8 cellular contexts compared by ENCODE assay signal in the genomic region with DNA sequence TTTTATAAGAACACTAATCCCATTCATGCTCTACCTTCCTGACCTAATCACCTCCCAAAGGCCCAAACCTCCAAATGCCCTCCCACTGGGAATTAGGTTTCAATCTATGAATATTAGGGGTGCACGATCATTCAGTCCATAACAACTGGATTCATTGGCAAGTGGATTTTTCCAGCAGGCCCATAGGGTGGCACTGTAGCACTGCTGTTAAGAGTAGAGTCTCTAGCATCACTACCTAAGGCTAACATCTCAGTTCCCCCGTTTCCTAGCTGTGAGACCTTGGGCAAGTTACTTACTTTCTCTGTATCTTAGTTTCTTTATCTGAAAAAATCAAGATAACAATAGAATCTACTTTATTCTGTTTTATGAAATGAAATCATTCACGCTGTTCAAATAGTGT.
DNase-seq lines count a peak whose midpoint lies in the region; ATAC-seq, FAIRE-seq and TF ChIP-seq lines count a peak whose summit lies in the region.

No MANE protein-coding gene starts in this region.

- H3K9me3 Mint-ChIP-seq in natural killer cell: peaks cover 0 to 2% of the 10 kb centered on the region in 2 donors

- FAIRE-seq in K562 (lab: Jason Lieb, UNC): peak; percentile 37

- no peaks in the 10 kb centered on the region for H3K27me3 ChIP-seq in K562 (ENCODE audit: control insufficient read depth in 2 of 2, insufficient read depth in 2 of 2, low read length in 2 of 2)
- no peaks in the 10 kb centered on the region for H3K27me3 ChIP-seq in lower lobe of right lung (ENCODE audit: low read depth)
- H3K27me3 ChIP-seq in effector memory CD4-positive, alpha-beta T cell (replicated peaks; ENCODE audit: control insufficient read depth, insufficient read depth, low read length, poor library complexity, severe bottlenecking): no peaks in the 10 kb centered on the region

- BruUV-seq in K562 (replicated peaks; lab: Mats Ljungman, UMichigan): no TSS peak

- peak; percentile 50 to 61 for TF ChIP-seq RAD21 in K562 (CRISPR knock-in tag; conservative IDR thresholded peaks at IDR 0.05 in 1 of 2, IDR thresholded peaks at IDR 0.05 in 1 of 2)

- no peak overlapping the region for H3K27ac Mint-ChIP-seq in natural killer cell

- no peak overlapping the region for H3K27ac ChIP-seq in K562 (ENCODE audit: extremely low read depth, low read depth, low read length)
- H3K27ac ChIP-seq in lower lobe of right lung: no peak overlapping the region
- no peak overlapping the region for H3K27ac ChIP-seq in effector memory CD4-positive, alpha-beta T cell (ENCODE audit: insufficient read depth, low read length, poor library complexity, severe bottlenecking)

- H3K4me1 Mint-ChIP-seq in natural killer cell: no peaks in the 10 kb centered on the region

- no peak for TF ChIP-seq EP300 in K562 (IDR thresholded peaks at IDR 0.05; ENCODE audit: low read length)

- ATAC-seq in K562: peak; percentile 67; the same call in 2 of the 3 replicates
- peak in 1 of 2 donors; percentile 61 for ATAC-seq in lower lobe of right lung
- no peak for ATAC-seq in natural killer cell
- ATAC-seq in HG03175 (IDR thresholded peaks at IDR 0.05; ENCODE audit: unreplicated experiment): no peak

- CTCF ChIA-PET in K562 (lab: Yijun Ruan, JAX; ENCODE audit: low intra/inter-chr PET ratio): no interaction called here

- intact Hi-C loops in K562 (cut with micrococcal nuclease) (loop anchor here (10.0 kb wide), 1 partner anchor 148 kb away; no protein-coding TSS in a partner anchor), lower lobe of right lung (cut with DNase I) (no loop called here), natural killer cell (cut with micrococcal nuclease) (no loop called here)

- H3K79me2 ChIP-seq in K562 (ENCODE audit: control insufficient read depth, insufficient read depth, low read length): no peaks in the 10 kb centered on the region

- no peaks in the 10 kb centered on the region for H3K27me3 Mint-ChIP-seq in natural killer cell (ENCODE audit: low read depth in 2 of 2)

- DNase-seq in DMS 273 (lab: John Stamatoyannopoulos, UW; ENCODE audit: unreplicated experiment) (peak; percentile 21), DMS 273 treated with DMSO at 0.1 percent for 48 hours (lab: John Stamatoyannopoulos, UW) (no peak), NCI-H1930 (lab: John Stamatoyannopoulos, UW) (peak; percentile 71 to 78), K562 (ENCODE audit: extremely low read depth in 1 of 4, low spot score in 3 of 4) (peak in 2 of 4 experiments; percentile 7 to 18), lower lobe of right lung (no peak), natural killer cell (no peak)
- no peak for DNase-seq in effector memory CD4-positive, alpha-beta T cell

- in situ Hi-C loops in K562 (cut with MboI): no loop called here

- H3K9me1 ChIP-seq in K562 (ENCODE audit: control insufficient read depth, insufficient read depth, low read length): no peaks in the 10 kb centered on the region

- WGBS in K562 (ENCODE audit: insufficient coverage, low coverage, missing lambda C conversion rate): 0% methylated on average over 3 of the region's 3 CpGs

- no peaks in the 10 kb centered on the region for H3K9me3 ChIP-seq in K562 (replicated peaks; ENCODE audit: control insufficient read depth, insufficient read depth, low read depth, low read length)
- no peaks in the 10 kb centered on the region for H3K9me3 ChIP-seq in lower lobe of right lung
- no peaks in the 10 kb centered on the region for H3K9me3 ChIP-seq in effector memory CD4-positive, alpha-beta T cell (ENCODE audit: control insufficient read depth, low read length)

- no peak overlapping the region for H3K9ac ChIP-seq in K562 (ENCODE audit: insufficient read depth in 1 of 2, low read depth in 2 of 2, low read length in 2 of 2)

- H3K36me3 ChIP-seq in K562 (ENCODE audit: control insufficient read depth, insufficient read depth, low read length) (no peaks in the 10 kb centered on the region), lower lobe of right lung (no peaks in the 10 kb centered on the region)
- no peaks in the 10 kb centered on the region for H3K36me3 ChIP-seq in effector memory CD4-positive, alpha-beta T cell (ENCODE audit: control insufficient read depth, insufficient read depth, low read length)

- H2AFZ ChIP-seq in K562 (ENCODE audit: low read depth, low read length): no peak overlapping the region

- no peak overlapping the region for H3K4me3 Mint-ChIP-seq in natural killer cell

- no peaks in the 10 kb centered on the region for H4K20me1 ChIP-seq in K562 (replicated peaks; ENCODE audit: control insufficient read depth, insufficient read depth, low read length)

- H3K4me1 ChIP-seq in K562 (replicated peaks in 1 of 2; ENCODE audit: control insufficient read depth in 2 of 2, insufficient read depth in 2 of 2, low read length in 2 of 2) (no peaks in the 10 kb centered on the region), lower lobe of right lung (no peaks in the 10 kb centered on the region)
- H3K4me1 ChIP-seq in effector memory CD4-positive, alpha-beta T cell (ENCODE audit: control insufficient read depth, insufficient read depth, low read length, poor library complexity, severe bottlenecking): no peaks in the 10 kb centered on the region

- POLR2A ChIA-PET in K562 (lab: Yijun Ruan, JAX): interaction anchor here (0.9 kb wide), 1 partner anchor 128 kb away, joined by 5 read pairs; no protein-coding TSS in a partner anchor

- no peaks in the 10 kb centered on the region for H3K36me3 Mint-ChIP-seq in natural killer cell

- H3K4me3 ChIP-seq in K562 (no peak overlapping the region), lower lobe of right lung (no peak overlapping the region)
- H3K4me3 ChIP-seq in effector memory CD4-positive, alpha-beta T cell (ENCODE audit: insufficient read depth, low read depth, low read length, poor library complexity, severe bottlenecking): no peak overlapping the region

- TF ChIP-seq POLR2A in K562 (conservative IDR thresholded peaks at IDR 0.05): no peak

- H3K4me2 ChIP-seq in K562 (ENCODE audit: insufficient read depth, low read length): no peak overlapping the region

- TF ChIP-seq CTCF in K562 (IDR thresholded peaks at IDR 0.05 in 2 of 3, conservative IDR thresholded peaks at IDR 0.05 in 1 of 3; ENCODE audit: insufficient read depth in 2 of 3, low read depth in 1 of 3, low read length in 3 of 3): peak; percentile 20 to 56 (median 46); a peak in 5 of 6 replicates
- TF ChIP-seq CTCF in lower lobe of right lung (IDR thresholded peaks at IDR 0.05): peak; percentile 28
- TF ChIP-seq CTCF in natural killer cell (IDR thresholded peaks at IDR 0.05): no peak

TF ChIP-seq in K562, 482 proteins besides CTCF, POLR2A, EP300 and RAD21 (continues in another document):
- TF ChIP-seq ZKSCAN8 (CRISPR knock-in tag; IDR thresholded peaks at IDR 0.05) (no peak), ZNF232 (CRISPR knock-in tag; IDR thresholded peaks at IDR 0.05) (no peak), MED1 (CRISPR knock-in tag; IDR thresholded peaks at IDR 0.05; ENCODE audit: borderline replicate concordance) (no peak)
- TF ChIP-seq, protein P1, sequence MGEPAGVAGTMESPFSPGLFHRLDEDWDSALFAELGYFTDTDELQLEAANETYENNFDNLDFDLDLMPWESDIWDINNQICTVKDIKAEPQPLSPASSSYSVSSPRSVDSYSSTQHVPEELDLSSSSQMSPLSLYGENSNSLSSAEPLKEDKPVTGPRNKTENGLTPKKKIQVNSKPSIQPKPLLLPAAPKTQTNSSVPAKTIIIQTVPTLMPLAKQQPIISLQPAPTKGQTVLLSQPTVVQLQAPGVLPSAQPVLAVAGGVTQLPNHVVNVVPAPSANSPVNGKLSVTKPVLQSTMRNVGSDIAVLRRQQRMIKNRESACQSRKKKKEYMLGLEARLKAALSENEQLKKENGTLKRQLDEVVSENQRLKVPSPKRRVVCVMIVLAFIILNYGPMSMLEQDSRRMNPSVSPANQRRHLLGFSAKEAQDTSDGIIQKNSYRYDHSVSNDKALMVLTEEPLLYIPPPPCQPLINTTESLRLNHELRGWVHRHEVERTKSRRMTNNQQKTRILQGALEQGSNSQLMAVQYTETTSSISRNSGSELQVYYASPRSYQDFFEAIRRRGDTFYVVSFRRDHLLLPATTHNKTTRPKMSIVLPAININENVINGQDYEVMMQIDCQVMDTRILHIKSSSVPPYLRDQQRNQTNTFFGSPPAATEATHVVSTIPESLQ (CRISPR knock-in tag; IDR thresholded peaks at IDR 0.05): no peak
- TF ChIP-seq, protein P2, sequence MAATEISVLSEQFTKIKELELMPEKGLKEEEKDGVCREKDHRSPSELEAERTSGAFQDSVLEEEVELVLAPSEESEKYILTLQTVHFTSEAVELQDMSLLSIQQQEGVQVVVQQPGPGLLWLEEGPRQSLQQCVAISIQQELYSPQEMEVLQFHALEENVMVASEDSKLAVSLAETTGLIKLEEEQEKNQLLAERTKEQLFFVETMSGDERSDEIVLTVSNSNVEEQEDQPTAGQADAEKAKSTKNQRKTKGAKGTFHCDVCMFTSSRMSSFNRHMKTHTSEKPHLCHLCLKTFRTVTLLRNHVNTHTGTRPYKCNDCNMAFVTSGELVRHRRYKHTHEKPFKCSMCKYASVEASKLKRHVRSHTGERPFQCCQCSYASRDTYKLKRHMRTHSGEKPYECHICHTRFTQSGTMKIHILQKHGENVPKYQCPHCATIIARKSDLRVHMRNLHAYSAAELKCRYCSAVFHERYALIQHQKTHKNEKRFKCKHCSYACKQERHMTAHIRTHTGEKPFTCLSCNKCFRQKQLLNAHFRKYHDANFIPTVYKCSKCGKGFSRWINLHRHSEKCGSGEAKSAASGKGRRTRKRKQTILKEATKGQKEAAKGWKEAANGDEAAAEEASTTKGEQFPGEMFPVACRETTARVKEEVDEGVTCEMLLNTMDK (IDR thresholded peaks at IDR 0.05; ENCODE audit: borderline replicate concordance, insufficient read depth, low read depth, low read length, poor library complexity, severe bottlenecking): no peak

Comparison
In these comparisons a context has a peak if more than half of its experiments do, and no peak if none do; other contexts are left out.
1. DNase-seq: peak in DMS 273 (single experiment) and NCI-H1930 (2 of 2); none in DMS 273 treated with DMSO at 0.1 percent for 48 hours (single experiment), lower lobe of right lung (single experiment), natural killer cell (single experiment) and effector memory CD4-positive, alpha-beta T cell (0 of 3).